8 cellular contexts compared by ENCODE assay signal in genomic region chr13:27424246-27425150, GRCh38. TPM values are rescaled to one million over a fixed set of nuclear protein-coding genes. Genes with fewer than 3 reads are reported as not detected.
A peak's percentile ranks its signal among the peaks of the same experiment; 100 is the strongest.
DNase-seq lines count a peak whose midpoint lies in the region; ATAC-seq, FAIRE-seq and TF ChIP-seq lines count a peak whose summit lies in the region.

TSS of gene GTF3A (plus strand) at chr13:27424619.

- H3K9me3 ChIP-seq in pancreas, result no peaks in the 10 kb centered on the region
- no peaks in the 10 kb centered on the region for H3K9me3 ChIP-seq in thyroid gland

- 0% methylated on average over 74 to 85 of the region's 85 CpGs for WGBS in pancreas, 2 donors
- 2 to 3% methylated on average over 28 to 31 of the region's 85 CpGs for WGBS in thyroid gland, 2 donors

- DNase-seq in NCI-H1092 (lab: John Stamatoyannopoulos, UW) (peak; percentile 84), SW 1271 (lab: John Stamatoyannopoulos, UW) (peak; percentile 41 to 81), Right ventricle myocardium inferior (ENCODE audit: missing footprints) (peak; percentile 93), pancreas (peak; percentile 75 to 98 (median 91)), thyroid gland (peak; percentile 81 to 83)
- peak; percentile 65 for DNase-seq in activated naive CD8-positive, alpha-beta T cell treated with anti-CD3 and anti-CD28 coated beads, Interleukin-2, amount 50 U/mL, for 16 hours (ENCODE audit: low read depth, low spot score)

- TF ChIP-seq CTCF in pancreas (IDR thresholded peaks at IDR 0.05) (no peak), thyroid gland (IDR thresholded peaks at IDR 0.05) (peak in 1 of 6 experiments; percentile 7)

- peak within 1 kb of the TSS; percentile 86 for H3K4me3 ChIP-seq in GM08714 (ENCODE audit: low read length)
- peak within 1 kb of the TSS; percentile 36 to 65 (median 62) for H3K4me3 ChIP-seq in pancreas
- H3K4me3 ChIP-seq in thyroid gland (replicated peaks in 1 of 3), result peak within 1 kb of the TSS; percentile 55 to 81 (median 79)

- H3K27me3 ChIP-seq in pancreas (no peaks in the 10 kb centered on the region), thyroid gland (no peaks in the 10 kb centered on the region)

- peak in 1 of 2 donors; percentile 89 for TF ChIP-seq POLR2A in thyroid gland (IDR thresholded peaks at IDR 0.05)

- intact Hi-C loops in Right ventricle myocardium inferior (cut with DNase I) (loop anchor here (1.0 to 10.0 kb wide), 3 partner anchors 26 to 200 kb away; partner anchors contain the start of genes LNX2, MTIF3 and POLR1D), pancreas (cut with DNase I) (no loop called here), thyroid gland (cut with DNase I) (no loop called here)

- FAIRE-seq in pancreas (lab: Jason Lieb, UNC), result no peak

- H3K27ac ChIP-seq in pancreas, result peak within 1 kb of the TSS; percentile 86 to 98 (median 87)
- H3K27ac ChIP-seq in thyroid gland, result peak within 1 kb of the TSS; percentile 54 to 84 (median 81)

- H3K36me3 ChIP-seq in pancreas (no peaks in the 10 kb centered on the region), thyroid gland (no peaks in the 10 kb centered on the region)

- H3K4me1 ChIP-seq in pancreas (peaks cover 5 to 14% (median 14%) of the 10 kb centered on the region in 3 donors), thyroid gland (peaks cover 22 to 33% of the 10 kb centered on the region in 2 donors)

- ATAC-seq in HG02571 (IDR thresholded peaks at IDR 0.05; ENCODE audit: unreplicated experiment), result peak; percentile 71
- peak; percentile 95 for ATAC-seq in Right ventricle myocardium inferior
- peak; percentile 83 to 93 (median 92) for ATAC-seq in pancreas

RNA-seq across cellular contexts. Expression of gene GTF3A, which starts in this region (rescaled TPM):
- total RNA-seq in Right ventricle myocardium inferior (235 TPM), pancreas (10 to 100 TPM; 39.5 to 54.9 (median 53.9) TPM), thyroid gland (100 to 1,000 TPM in 3 of 4 donors, 10 to 100 TPM in 1; 50.2 to 145 (median 120) TPM)
- 100 to 1,000 TPM in 1 of 2 donors, 10 to 100 TPM in 1; 77.9 to 130 TPM for polyA plus RNA-seq in pancreas

Comparison
In these comparisons a context has a peak if more than half of its experiments do, and no peak if none do; other contexts are left out.
1. Peak in every context shown above with its lines: DNase-seq, ATAC-seq, H3K4me3 ChIP-seq and H3K27ac ChIP-seq.